In the genomic region with DNA sequence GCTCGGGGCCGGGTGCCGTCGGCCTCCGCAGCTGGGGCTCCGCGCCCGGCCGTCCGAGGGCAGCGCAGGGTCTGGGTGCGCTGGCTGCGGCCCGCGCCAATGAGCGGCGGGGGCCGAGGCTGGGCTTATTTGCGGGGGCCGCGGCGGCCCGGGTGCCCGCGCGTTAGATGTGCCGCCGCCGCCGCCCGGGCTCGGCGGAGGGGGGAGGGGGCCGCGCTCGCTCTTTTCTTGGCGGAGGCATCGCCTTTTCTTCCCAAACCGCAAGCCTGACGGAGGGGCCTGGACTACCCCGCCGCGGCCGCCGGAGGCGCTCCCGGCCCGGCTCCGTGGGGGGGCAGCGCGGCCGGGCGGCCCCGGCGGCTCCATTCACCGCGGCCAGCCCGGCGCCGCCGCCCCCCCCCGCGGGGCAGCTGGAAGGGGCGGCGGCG, we compare ENCODE assay signal across 9 cellular contexts. TPM values are rescaled to one million over a fixed set of nuclear protein-coding genes. Genes with fewer than 3 reads are reported as not detected.
DNase-seq lines count a peak whose midpoint lies in the region; ATAC-seq and TF ChIP-seq lines count a peak whose summit lies in the region.
"Had no signal": no experiment of that assay in that cellular context is flagged by ENCODE, and none has a peak within 500 bp of the region (broad histone marks: within the 10 kb centered on the region; RNA-seq: fewer than 3 reads in every experiment).

A gene (minus strand): TSS at position 101 of the 428 bp plus-strand sequence. CDS start 278 bp downstream, outside the sequence.

- TF ChIP-seq CTCF in A673 (conservative IDR thresholded peaks at IDR 0.05; ENCODE audit: low read depth, low read length) (0 out of 2 replicates have a peak, but pooled peaks have one; percentile 13), GM12874 (IDR thresholded peaks at IDR 0.05; ENCODE audit: insufficient read depth, low read depth, low read length) (peak; percentile 24; the same call in 1 of the 2 replicates)

- ATAC-seq in HG02759 (IDR thresholded peaks at IDR 0.05; ENCODE audit: unreplicated experiment) (no peak), GM18870 (IDR thresholded peaks at IDR 0.05; ENCODE audit: unreplicated experiment) (no peak), HG03354 (IDR thresholded peaks at IDR 0.05; ENCODE audit: poor library complexity, severe bottlenecking, unreplicated experiment) (no peak)

- intact Hi-C loops in A673 (cut with micrococcal nuclease; ENCODE audit: unreplicated experiment) = no loop called here

- H3K27me3 ChIP-seq in A673 (replicated peaks; ENCODE audit: insufficient read depth, low read depth, low read length, poor library complexity) = peaks cover 48% of the 10 kb centered on the region

- CTCF ChIA-PET in A673 (lab: Charles Lee) = no interaction called here

- H3K4me3 ChIP-seq in A673 (ENCODE audit: low read depth, low read length, poor library complexity, severe bottlenecking) = peak within 1 kb of the TSS; percentile 31

- H3K9me3 ChIP-seq in A673 (ENCODE audit: low read depth, low read length, poor library complexity, severe bottlenecking) = no peaks in the 10 kb centered on the region

- H3K4me1 ChIP-seq in A673 (ENCODE audit: insufficient read depth, low read length, poor library complexity, severe bottlenecking) = no peaks in the 10 kb centered on the region

- H3K27ac ChIP-seq in A673 (ENCODE audit: low read depth, low read length, poor library complexity, severe bottlenecking) = no peak within 1 kb of the TSS

- H3K36me3 ChIP-seq in A673 (ENCODE audit: insufficient read depth, low read length, poor library complexity, severe bottlenecking) = no peaks in the 10 kb centered on the region

- BruUV-seq in A673 (replicated peaks; lab: Mats Ljungman, UMichigan) = no TSS peak

- DNase-seq in A673 (ENCODE audit: low spot score) (peak; percentile 67), T1000 (lab: John Stamatoyannopoulos, UW) (peak; percentile 26), islet precursor cell (peak; percentile 83)
- DNase-seq in effector CD4-positive, alpha-beta T cell = no peak
- DNase-seq: naive B cell had no signal

- POLR2A ChIA-PET in A673 (lab: Charles Lee; ENCODE audit: low non-redundant PET) = no interaction called here

RNA-seq across cellular contexts. Expression of the gene that starts here (rescaled TPM):
- total RNA-seq in A673 (2021) = not detected in 2 replicates

Comparison
In these comparisons a context has a peak if more than half of its experiments do, and no peak if none do; other contexts are left out.
1. Peak in DNase-seq and H3K4me3 ChIP-seq in A673; RNA of the gene not detected or under 1 TPM.